Comparison of ENCODE assay signal across 8 cellular contexts in genomic region chr1:231419147-231419546, GRCh38. TPM values are rescaled to one million over a fixed set of nuclear protein-coding genes. Genes with fewer than 3 reads are reported as not detected.
DNase-seq lines count a peak whose midpoint lies in the region; ATAC-seq, FAIRE-seq and TF ChIP-seq lines count a peak whose summit lies in the region.

No MANE protein-coding gene starts in this region.

- peaks cover 22% of the 10 kb centered on the region for H3K36me3 Mint-ChIP-seq in T-cell

- DNase-seq in GM19239 (ENCODE audit: insufficient read length, low spot score) (no peak), T-cell (no peak), fibroblast of pulmonary artery (ENCODE audit: low read depth) (no peak), KBM-7 (no peak), urothelium cell line (ENCODE audit: low spot score) (no peak), GM13977 (ENCODE audit: low spot score) (no peak)

- in situ Hi-C loops in KBM-7 (cut with MboI; ENCODE audit: low pct_unique_long_range_greater_than_20kb, low sequenced_read_pairs), result no loop called here
- in situ Hi-C loops in GM13977 (cut with MboI; ENCODE audit: low pct_unique_long_range_greater_than_20kb, low sequenced_read_pairs, unreplicated experiment), result loop anchor here (10.0 kb wide), 1 partner anchor 106 kb away; the partner anchor contains the start of gene TSNAX

- H3K27me3 Mint-ChIP-seq in T-cell, result no peaks in the 10 kb centered on the region

- H3K36me3 ChIP-seq in skeletal muscle satellite cell (ENCODE audit: insufficient read depth, low read length), result no peaks in the 10 kb centered on the region

- H3K9ac ChIP-seq in skeletal muscle satellite cell (ENCODE audit: low read depth, low read length), result peak overlapping the region; percentile 91

- H3K4me2 ChIP-seq in skeletal muscle satellite cell (ENCODE audit: low read length), result peak overlapping the region; percentile 97

- CTCF ChIA-PET in T-cell (lab: Charles Lee), result interaction anchor here in 1 of 2 donors (0.9 to 1.1 kb wide), 3 partner anchors 82 to 112 kb away, joined by 3 read pairs; partner anchors contain the start of genes EXOC8 and TSNAX

- TF ChIP-seq CTCF in fibroblast of pulmonary artery (IDR thresholded peaks at IDR 0.05; ENCODE audit: low read length, missing control alignments), result no peak
- no peak for TF ChIP-seq CTCF in GM13977 (IDR thresholded peaks at IDR 0.05; ENCODE audit: extremely low read depth, insufficient read depth, missing control alignments)

- H3K4me1 ChIP-seq in skeletal muscle satellite cell (ENCODE audit: control insufficient read depth, insufficient read depth, low read length), result peaks cover 34% of the 10 kb centered on the region

- H3K27me3 ChIP-seq in skeletal muscle satellite cell (ENCODE audit: control insufficient read depth, insufficient read depth, low read length), result no peaks in the 10 kb centered on the region

- H3K4me3 ChIP-seq in fibroblast of pulmonary artery (replicated peaks; ENCODE audit: low read depth, low read length) (peak overlapping the region; percentile 67), skeletal muscle satellite cell (ENCODE audit: low read length) (peak overlapping the region; percentile 99)

- peaks cover 65 to 74% (median 66%) of the 10 kb centered on the region in 3 donors for H3K4me1 Mint-ChIP-seq in T-cell

- no peaks in the 10 kb centered on the region for H3K9me3 Mint-ChIP-seq in T-cell

- peak overlapping the region; percentile 85 to 98 (median 88) for H3K4me3 Mint-ChIP-seq in T-cell

- no peaks in the 10 kb centered on the region for H3K9me3 ChIP-seq in skeletal muscle satellite cell (replicated peaks; ENCODE audit: low read length)

- no peak overlapping the region for H3K27ac Mint-ChIP-seq in T-cell

- ATAC-seq in T-cell (replicated peaks in 1 of 4) (no peak), HG03139 (IDR thresholded peaks at IDR 0.05; ENCODE audit: unreplicated experiment) (no peak)

- FAIRE-seq in GM19239 (lab: Jason Lieb, UNC) (peak; percentile 26), urothelium cell line (lab: Jason Lieb, UNC) (no peak)

- POLR2A ChIA-PET in T-cell (lab: Charles Lee), result no interaction called here

RNA-seq across cellular contexts. Expression of gene EGLN1, which starts 2.9 kb away (rescaled TPM):
- total RNA-seq in T-cell, result 10 to 100 TPM; 13.9 to 20.8 (median 18.5) TPM
- 50.7 and 62.3 TPM in 2 replicates for total RNA-seq in skeletal muscle satellite cell (2012; rRNA removed)
